ENCODE assay signal across 18 cellular contexts in genomic region chr2:232831496-232831895, GRCh38. TPM values are rescaled to one million over a fixed set of nuclear protein-coding genes. Genes with fewer than 3 reads are reported as not detected.
DNase-seq lines count a peak whose midpoint lies in the region; ATAC-seq and TF ChIP-seq lines count a peak whose summit lies in the region.
"Had no signal": no experiment of that assay in that cellular context is flagged by ENCODE, and none has a peak within 500 bp of the region (broad histone marks: within the 10 kb centered on the region; RNA-seq: fewer than 3 reads in every experiment).

No MANE protein-coding gene starts in this region.

- H3K9me3 ChIP-seq in T-helper 17 cell (ENCODE audit: control insufficient read depth, low read length, poor library complexity, severe bottlenecking) (no peaks in the 10 kb centered on the region), upper lobe of left lung (no peaks in the 10 kb centered on the region)
- H3K9me3 ChIP-seq: Caco-2, HAP-1 had no signal

- ATAC-seq in T-helper 17 cell (no peak), memory B cell (ENCODE audit: low read depth) (no peak), HG03520 (IDR thresholded peaks at IDR 0.05; ENCODE audit: unreplicated experiment) (no peak), upper lobe of left lung (ENCODE audit: low FRiP score in 2 of 2) (no peak)
- ATAC-seq: GM12878 had no signal

- H3K36me3 Mint-ChIP-seq in T-helper 17 cell (ENCODE audit: low read depth) (peaks cover 18% of the 10 kb centered on the region), memory B cell (peaks cover 34% of the 10 kb centered on the region)
- H3K36me3 Mint-ChIP-seq in activated T-helper 2 cell treated with anti-CD3 and anti-CD28 coated beads, Interferon-gamma antibody, Interleukin-2, Interleukin-4, amounts not matched to agents 10 μg/mL and 5 μg/mL and 100 μg/mL, durations not matched to agents 14 hours and 24 hours and 36 hours (ENCODE audit: low read depth): peaks cover 68% of the 10 kb centered on the region

- H3K4me3 ChIP-seq in upper lobe of left lung: no peak overlapping the region
- H3K4me3 ChIP-seq: GM12878, GM23248, HAP-1 had no signal

- TF ChIP-seq EP300 in upper lobe of left lung (IDR thresholded peaks at IDR 0.05): no peak

- H3K36me3 ChIP-seq in upper lobe of left lung: peaks cover 28 to 91% (median 45%) of the 10 kb centered on the region in 4 donors

- intact Hi-C loops in activated T-helper 2 cell treated with anti-CD3 and anti-CD28 coated beads, Interferon-gamma antibody, Interleukin-2, Interleukin-4, amounts not matched to agents 10 μg/mL and 5 μg/mL and 100 μg/mL, durations not matched to agents 14 hours and 24 hours and 36 hours (cut with micrococcal nuclease): no loop called here

- no peak for TF ChIP-seq POLR2A in upper lobe of left lung (IDR thresholded peaks at IDR 0.05)

- no peak for TF ChIP-seq CTCF in upper lobe of left lung (IDR thresholded peaks at IDR 0.05)

- no peak overlapping the region for H3K4me3 Mint-ChIP-seq in T-helper 17 cell
- no peak overlapping the region for H3K4me3 Mint-ChIP-seq in memory B cell
- H3K4me3 Mint-ChIP-seq in activated T-helper 2 cell treated with anti-CD3 and anti-CD28 coated beads, Interferon-gamma antibody, Interleukin-2, Interleukin-4, amounts not matched to agents 10 μg/mL and 5 μg/mL and 100 μg/mL, durations not matched to agents 14 hours and 24 hours and 36 hours (ENCODE audit: low read depth): no peak overlapping the region
- H3K4me3 Mint-ChIP-seq: CD4-positive, alpha-beta T cell had no signal

- no peaks in the 10 kb centered on the region for H3K27me3 ChIP-seq in upper lobe of left lung

- DNase-seq in T-helper 17 cell (no peak), glomerular visceral epithelial cell (ENCODE audit: extremely low spot score) (peak; percentile 9), memory B cell (ENCODE audit: low spot score in 2 of 2) (no peak), upper lobe of left lung (no peak), RPMI8226 (no peak)
- no peak for DNase-seq in activated T-helper 2 cell treated with anti-CD3 and anti-CD28 coated beads, Interferon-gamma antibody, Interleukin-2, Interleukin-4, amounts not matched to agents 10 μg/mL and 5 μg/mL and 100 μg/mL, durations not matched to agents 14 hours and 24 hours and 36 hours (ENCODE audit: low spot score)
- DNase-seq: AML-193; Caco-2; CD4-positive, alpha-beta T cell; DMS79 treated with DMSO at 0.1 percent for 48 hours; EL; GM23248 had no signal

- H3K27me3 Mint-ChIP-seq in T-helper 17 cell (no peaks in the 10 kb centered on the region), memory B cell (no peaks in the 10 kb centered on the region)
- no peaks in the 10 kb centered on the region for H3K27me3 Mint-ChIP-seq in activated T-helper 2 cell treated with anti-CD3 and anti-CD28 coated beads, Interferon-gamma antibody, Interleukin-2, Interleukin-4, amounts not matched to agents 10 μg/mL and 5 μg/mL and 100 μg/mL, durations not matched to agents 14 hours and 24 hours and 36 hours (ENCODE audit: low read depth)
- H3K27me3 Mint-ChIP-seq: CD4-positive, alpha-beta T cell had no signal

- no peaks in the 10 kb centered on the region for H3K9me3 Mint-ChIP-seq in memory B cell
- H3K9me3 Mint-ChIP-seq in activated T-helper 2 cell treated with anti-CD3 and anti-CD28 coated beads, Interferon-gamma antibody, Interleukin-2, Interleukin-4, amounts not matched to agents 10 μg/mL and 5 μg/mL and 100 μg/mL, durations not matched to agents 14 hours and 24 hours and 36 hours: no peaks in the 10 kb centered on the region
- H3K9me3 Mint-ChIP-seq: CD4-positive, alpha-beta T cell had no signal

- H3K4me1 Mint-ChIP-seq in T-helper 17 cell (peaks cover 11% of the 10 kb centered on the region), memory B cell (no peaks in the 10 kb centered on the region)
- H3K4me1 Mint-ChIP-seq in activated T-helper 2 cell treated with anti-CD3 and anti-CD28 coated beads, Interferon-gamma antibody, Interleukin-2, Interleukin-4, amounts not matched to agents 10 μg/mL and 5 μg/mL and 100 μg/mL, durations not matched to agents 14 hours and 24 hours and 36 hours (ENCODE audit: low read depth): peaks cover 15% of the 10 kb centered on the region

- H3K27ac ChIP-seq in upper lobe of left lung: no peak overlapping the region
- H3K27ac ChIP-seq: C4-2B, GM23248 had no signal

- peak overlapping the region; percentile 53 for H3K27ac Mint-ChIP-seq in T-helper 17 cell
- H3K27ac Mint-ChIP-seq in memory B cell: peak overlapping the region; percentile 54
- H3K27ac Mint-ChIP-seq in activated T-helper 2 cell treated with anti-CD3 and anti-CD28 coated beads, Interferon-gamma antibody, Interleukin-2, Interleukin-4, amounts not matched to agents 10 μg/mL and 5 μg/mL and 100 μg/mL, durations not matched to agents 14 hours and 24 hours and 36 hours: no peak overlapping the region
- H3K27ac Mint-ChIP-seq: CD4-positive, alpha-beta T cell had no signal

- WGBS in upper lobe of left lung, 2 donors: 87 to 93% methylated on average over 3 of the region's 3 CpGs

- H3K4me1 ChIP-seq in upper lobe of left lung: no peaks in the 10 kb centered on the region
- H3K4me1 ChIP-seq: Caco-2 had no signal

RNA-seq across cellular contexts. Expression of gene SNORC, which starts 38.6 kb away (rescaled TPM):
- total RNA-seq in T-helper 17 cell: 1 to 10 TPM; 1.0 TPM
- 1 to 10 TPM in 3 of 6 donors, under 1 TPM in 3; 0.20 to 2.1 (median 1.0) TPM for total RNA-seq in upper lobe of left lung
- 1.9 and 3.2 TPM in 2 replicates for total RNA-seq in activated T-helper 2 cell treated with anti-CD3 and anti-CD28 coated beads, Interferon-gamma antibody, Interleukin-2, Interleukin-4, amounts not matched to agents 10 μg/mL and 5 μg/mL and 100 μg/mL, durations not matched to agents 14 hours and 24 hours and 36 hours
- total RNA-seq: GM23248 had no signal

RNA-seq across cellular contexts. Expression of gene KCNJ13, which starts 55.1 kb away (rescaled TPM):
- not detected for total RNA-seq in T-helper 17 cell
- total RNA-seq in upper lobe of left lung: not detected
- not detected in 2 replicates for total RNA-seq in activated T-helper 2 cell treated with anti-CD3 and anti-CD28 coated beads, Interferon-gamma antibody, Interleukin-2, Interleukin-4, amounts not matched to agents 10 μg/mL and 5 μg/mL and 100 μg/mL, durations not matched to agents 14 hours and 24 hours and 36 hours
- total RNA-seq: CD4-positive, alpha-beta T cell; G401; GM12878; GM23248; HT-29 had no signal
